In the genomic region with DNA sequence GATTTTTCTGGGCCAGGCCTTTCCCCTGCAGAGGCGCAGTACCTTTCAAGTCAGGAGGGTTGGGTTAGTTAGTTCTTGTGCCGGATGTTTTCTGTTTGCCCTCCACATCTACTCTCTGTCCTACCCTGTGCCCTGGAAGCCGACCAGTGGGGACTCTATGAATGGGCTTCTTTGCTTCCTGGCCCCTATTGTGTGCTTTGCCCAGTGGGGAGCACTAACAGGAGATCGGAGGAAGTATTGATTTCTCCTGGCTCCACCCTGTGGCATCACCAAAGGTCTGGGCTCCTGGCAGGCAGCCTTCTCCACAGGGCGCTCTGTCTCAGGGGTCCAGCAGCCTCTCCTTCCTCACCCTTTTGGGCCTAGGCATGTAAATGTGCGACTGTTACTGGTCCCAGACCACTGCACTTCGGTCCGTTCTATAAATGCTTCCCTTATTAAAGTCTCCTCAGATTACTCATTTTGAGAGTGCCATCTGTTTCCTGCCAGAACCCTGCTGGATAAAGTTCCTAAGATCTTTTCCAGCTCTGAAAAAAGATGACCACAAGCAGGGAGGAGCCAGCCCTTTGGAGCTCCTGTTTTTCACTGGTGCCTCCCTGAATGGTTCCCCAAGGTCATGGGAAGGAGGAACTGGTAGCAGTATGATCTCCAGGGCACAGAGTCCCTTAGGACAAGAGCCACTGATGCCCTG, we compare ENCODE assay signal across 1 cellular context.
A peak's percentile ranks its signal among the peaks of the same experiment; 100 is the strongest.
TF ChIP-seq lines count a peak whose summit lies in the region.

No MANE protein-coding gene starts in this region.

TF ChIP-seq in HepG2, 621 proteins besides CTCF, POLR2A, EP300 and RAD21 (continued from another document and continues in another):
- peak; percentile 26; the same call in 1 of the 2 replicates for TF ChIP-seq IKZF5 (CRISPR knock-in tag; IDR thresholded peaks at IDR 0.05)
- 0 out of 2 replicates have a peak, but pooled peaks have one; percentile 4 for TF ChIP-seq ARNT2 (CRISPR knock-in tag; IDR thresholded peaks at IDR 0.05; ENCODE audit: low read depth)
- peak; percentile 20; the same call in 1 of the 2 replicates for TF ChIP-seq THAP11 (CRISPR knock-in tag; IDR thresholded peaks at IDR 0.05)
- peak; percentile 50; the same call in 1 of the 2 replicates for TF ChIP-seq HMG20A (CRISPR knock-in tag; IDR thresholded peaks at IDR 0.05; ENCODE audit: borderline replicate concordance)
- TF ChIP-seq MEF2D (CRISPR knock-in tag; IDR thresholded peaks at IDR 0.05) = peak; percentile 39; the same call in 1 of the 2 replicates
- TF ChIP-seq HOXD1 (CRISPR knock-in tag; IDR thresholded peaks at IDR 0.05) = peak; percentile 78; the same call in 1 of the 2 replicates
- TF ChIP-seq ZNF205 (CRISPR knock-in tag; IDR thresholded peaks at IDR 0.05) = peak; percentile 86
- TF ChIP-seq ZNF136 (CRISPR knock-in tag; IDR thresholded peaks at IDR 0.05; ENCODE audit: low read depth) = no peak
- TF ChIP-seq DZIP1 (CRISPR knock-in tag; IDR thresholded peaks at IDR 0.05) = no peak
- 0 out of 2 replicates have a peak, but pooled peaks have one; percentile 52 for TF ChIP-seq SALL2 (CRISPR knock-in tag; IDR thresholded peaks at IDR 0.05)
- TF ChIP-seq CSRNP1 (CRISPR knock-in tag; IDR thresholded peaks at IDR 0.05) = no peak
- TF ChIP-seq FOSL2 (CRISPR knock-in tag; IDR thresholded peaks at IDR 0.05) = peak; percentile 69
- 0 out of 2 replicates have a peak, but pooled peaks have one; percentile 19 for TF ChIP-seq ZBTB38 (CRISPR knock-in tag; IDR thresholded peaks at IDR 0.05)
- TF ChIP-seq, protein P1, sequence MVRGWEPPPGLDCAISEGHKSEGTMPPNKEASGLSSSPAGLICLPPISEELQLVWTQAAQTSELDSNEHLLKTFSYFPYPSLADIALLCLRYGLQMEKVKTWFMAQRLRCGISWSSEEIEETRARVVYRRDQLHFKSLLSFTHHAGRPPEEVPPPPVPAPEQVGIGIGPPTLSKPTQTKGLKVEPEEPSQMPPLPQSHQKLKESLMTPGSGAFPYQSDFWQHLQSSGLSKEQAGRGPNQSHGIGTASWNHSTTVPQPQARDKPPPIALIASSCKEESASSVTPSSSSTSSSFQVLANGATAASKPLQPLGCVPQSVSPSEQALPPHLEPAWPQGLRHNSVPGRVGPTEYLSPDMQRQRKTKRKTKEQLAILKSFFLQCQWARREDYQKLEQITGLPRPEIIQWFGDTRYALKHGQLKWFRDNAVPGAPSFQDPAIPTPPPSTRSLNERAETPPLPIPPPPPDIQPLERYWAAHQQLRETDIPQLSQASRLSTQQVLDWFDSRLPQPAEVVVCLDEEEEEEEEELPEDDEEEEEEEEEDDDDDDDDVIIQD (CRISPR knock-in tag; IDR thresholded peaks at IDR 0.05; ENCODE audit: low read depth) = peak; percentile 99
- TF ChIP-seq ZNF326 (CRISPR knock-in tag; IDR thresholded peaks at IDR 0.05; ENCODE audit: borderline replicate concordance) = no peak
- TF ChIP-seq TBP (CRISPR knock-in tag; IDR thresholded peaks at IDR 0.05) = no peak
- 0 out of 2 replicates have a peak, but pooled peaks have one; percentile 42 for TF ChIP-seq ZNF335 (CRISPR knock-in tag; IDR thresholded peaks at IDR 0.05)
- TF ChIP-seq TOE1 (CRISPR knock-in tag; IDR thresholded peaks at IDR 0.05) = no peak
- no peak for TF ChIP-seq NFIB (CRISPR knock-in tag; IDR thresholded peaks at IDR 0.05; ENCODE audit: borderline replicate concordance)
- TF ChIP-seq ZNF160 (CRISPR knock-in tag; IDR thresholded peaks at IDR 0.05) = 0 out of 2 replicates have a peak, but pooled peaks have one; percentile 37
- 0 out of 2 replicates have a peak, but pooled peaks have one; percentile 29 for TF ChIP-seq SMYD3 (CRISPR knock-in tag; IDR thresholded peaks at IDR 0.05)
- no peak for TF ChIP-seq NR2F1 (CRISPR knock-in tag; IDR thresholded peaks at IDR 0.05)
- peak; percentile 78; the same call in 1 of the 2 replicates for TF ChIP-seq MIXL1 (CRISPR knock-in tag; IDR thresholded peaks at IDR 0.05)
- peak; percentile 62 for TF ChIP-seq KAT8 (CRISPR knock-in tag; IDR thresholded peaks at IDR 0.05)
- no peak for TF ChIP-seq ZNF652 (CRISPR knock-in tag; IDR thresholded peaks at IDR 0.05; ENCODE audit: borderline replicate concordance, low read depth)
- no peak for TF ChIP-seq NFE2L2 (IDR thresholded peaks at IDR 0.05; ENCODE audit: low read length)
- TF ChIP-seq, protein P2, sequence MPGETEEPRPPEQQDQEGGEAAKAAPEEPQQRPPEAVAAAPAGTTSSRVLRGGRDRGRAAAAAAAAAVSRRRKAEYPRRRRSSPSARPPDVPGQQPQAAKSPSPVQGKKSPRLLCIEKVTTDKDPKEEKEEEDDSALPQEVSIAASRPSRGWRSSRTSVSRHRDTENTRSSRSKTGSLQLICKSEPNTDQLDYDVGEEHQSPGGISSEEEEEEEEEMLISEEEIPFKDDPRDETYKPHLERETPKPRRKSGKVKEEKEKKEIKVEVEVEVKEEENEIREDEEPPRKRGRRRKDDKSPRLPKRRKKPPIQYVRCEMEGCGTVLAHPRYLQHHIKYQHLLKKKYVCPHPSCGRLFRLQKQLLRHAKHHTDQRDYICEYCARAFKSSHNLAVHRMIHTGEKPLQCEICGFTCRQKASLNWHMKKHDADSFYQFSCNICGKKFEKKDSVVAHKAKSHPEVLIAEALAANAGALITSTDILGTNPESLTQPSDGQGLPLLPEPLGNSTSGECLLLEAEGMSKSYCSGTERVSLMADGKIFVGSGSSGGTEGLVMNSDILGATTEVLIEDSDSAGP (CRISPR knock-in tag; IDR thresholded peaks at IDR 0.05; ENCODE audit: borderline replicate concordance) = peak; percentile 52; the same call in 1 of the 2 replicates
- no peak for TF ChIP-seq ZNF224 (CRISPR knock-in tag; IDR thresholded peaks at IDR 0.05)
- no peak for TF ChIP-seq HHEX (CRISPR knock-in tag; IDR thresholded peaks at IDR 0.05)
- no peak; the same call in 1 of the 2 replicates for TF ChIP-seq HIVEP1 (CRISPR knock-in tag; IDR thresholded peaks at IDR 0.05)
- 0 out of 2 replicates have a peak, but pooled peaks have one; percentile 22 for TF ChIP-seq MEIS2 (CRISPR knock-in tag; IDR thresholded peaks at IDR 0.05)
- TF ChIP-seq ZNF274 (CRISPR knock-in tag; IDR thresholded peaks at IDR 0.05) = peak; percentile 31; the same call in 1 of the 2 replicates
- TF ChIP-seq ZNF883 (CRISPR knock-in tag; IDR thresholded peaks at IDR 0.05; ENCODE audit: not compliant biosample characterization) = no peak
- no peak for TF ChIP-seq TFDP1 (CRISPR knock-in tag; IDR thresholded peaks at IDR 0.05; ENCODE audit: borderline replicate concordance)
- TF ChIP-seq FOXP1 (IDR thresholded peaks at IDR 0.05) = no peak
- TF ChIP-seq FOXP1 (CRISPR knock-in tag; IDR thresholded peaks at IDR 0.05) = peak; percentile 73; the same call in 1 of the 2 replicates
- no peak for TF ChIP-seq ZNF589 (CRISPR knock-in tag; conservative IDR thresholded peaks at IDR 0.05)
- TF ChIP-seq ZNF124 (CRISPR knock-in tag; IDR thresholded peaks at IDR 0.05) = 0 out of 2 replicates have a peak, but pooled peaks have one; percentile 34
- no peak for TF ChIP-seq ZNF777 (CRISPR knock-in tag; IDR thresholded peaks at IDR 0.05)
- no peak for TF ChIP-seq MBD4 (IDR thresholded peaks at IDR 0.05; ENCODE audit: borderline replicate concordance, low read length)
- TF ChIP-seq TARDBP (CRISPR knock-in tag; IDR thresholded peaks at IDR 0.05) = peak; percentile 82
- peak; percentile 96 for TF ChIP-seq ONECUT2 (CRISPR knock-in tag; IDR thresholded peaks at IDR 0.05)
- TF ChIP-seq CCAR2 (optimal IDR thresholded peaks at IDR 0.05; ENCODE audit: low read depth, low read length) = no peak
- TF ChIP-seq, protein P3, sequence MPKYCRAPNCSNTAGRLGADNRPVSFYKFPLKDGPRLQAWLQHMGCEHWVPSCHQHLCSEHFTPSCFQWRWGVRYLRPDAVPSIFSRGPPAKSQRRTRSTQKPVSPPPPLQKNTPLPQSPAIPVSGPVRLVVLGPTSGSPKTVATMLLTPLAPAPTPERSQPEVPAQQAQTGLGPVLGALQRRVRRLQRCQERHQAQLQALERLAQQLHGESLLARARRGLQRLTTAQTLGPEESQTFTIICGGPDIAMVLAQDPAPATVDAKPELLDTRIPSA (CRISPR knock-in tag; IDR thresholded peaks at IDR 0.05; ENCODE audit: borderline replicate concordance) = no peak
- TF ChIP-seq ARID2 (CRISPR knock-in tag; IDR thresholded peaks at IDR 0.05; ENCODE audit: borderline replicate concordance) = peak; percentile 75; the same call in 1 of the 2 replicates
- TF ChIP-seq, protein P4, sequence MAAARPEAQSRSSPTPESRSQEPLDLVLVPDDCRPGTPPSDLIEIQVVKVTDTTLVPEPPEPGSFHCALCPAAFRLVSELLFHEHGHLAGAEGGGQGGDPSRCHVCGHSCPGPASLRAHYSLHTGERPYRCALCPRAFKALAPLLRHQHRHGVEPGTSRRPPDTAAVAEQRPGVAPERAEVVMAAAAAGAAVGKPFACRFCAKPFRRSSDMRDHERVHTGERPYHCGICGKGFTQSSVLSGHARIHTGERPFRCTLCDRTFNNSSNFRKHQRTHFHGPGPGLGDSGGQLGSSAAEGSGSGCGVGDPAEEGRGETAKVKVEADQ (CRISPR knock-in tag; IDR thresholded peaks at IDR 0.05; ENCODE audit: borderline replicate concordance) = no peak
- no peak for TF ChIP-seq ZNF143 (CRISPR knock-in tag; IDR thresholded peaks at IDR 0.05)
- TF ChIP-seq, protein P5, sequence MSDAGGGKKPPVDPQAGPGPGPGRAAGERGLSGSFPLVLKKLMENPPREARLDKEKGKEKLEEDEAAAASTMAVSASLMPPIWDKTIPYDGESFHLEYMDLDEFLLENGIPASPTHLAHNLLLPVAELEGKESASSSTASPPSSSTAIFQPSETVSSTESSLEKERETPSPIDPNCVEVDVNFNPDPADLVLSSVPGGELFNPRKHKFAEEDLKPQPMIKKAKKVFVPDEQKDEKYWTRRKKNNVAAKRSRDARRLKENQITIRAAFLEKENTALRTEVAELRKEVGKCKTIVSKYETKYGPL (CRISPR knock-in tag; IDR thresholded peaks at IDR 0.05) = no peak
- TF ChIP-seq KDM1A (CRISPR knock-in tag; IDR thresholded peaks at IDR 0.05) = peak; percentile 78
- TF ChIP-seq, protein P6, sequence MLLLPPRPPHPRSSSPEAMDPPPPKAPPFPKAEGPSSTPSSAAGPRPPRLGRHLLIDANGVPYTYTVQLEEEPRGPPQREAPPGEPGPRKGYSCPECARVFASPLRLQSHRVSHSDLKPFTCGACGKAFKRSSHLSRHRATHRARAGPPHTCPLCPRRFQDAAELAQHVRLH (CRISPR knock-in tag; IDR thresholded peaks at IDR 0.05; ENCODE audit: borderline replicate concordance, low read depth) = peak; percentile 72; the same call in 1 of the 2 replicates
- peak; percentile 41; the same call in 1 of the 2 replicates for TF ChIP-seq ZNF253 (CRISPR knock-in tag; IDR thresholded peaks at IDR 0.05; ENCODE audit: borderline replicate concordance)
- no peak for TF ChIP-seq MNT (IDR thresholded peaks at IDR 0.05)
- TF ChIP-seq ZNF234 (CRISPR knock-in tag; conservative IDR thresholded peaks at IDR 0.05) = no peak
